In the genomic region with DNA sequence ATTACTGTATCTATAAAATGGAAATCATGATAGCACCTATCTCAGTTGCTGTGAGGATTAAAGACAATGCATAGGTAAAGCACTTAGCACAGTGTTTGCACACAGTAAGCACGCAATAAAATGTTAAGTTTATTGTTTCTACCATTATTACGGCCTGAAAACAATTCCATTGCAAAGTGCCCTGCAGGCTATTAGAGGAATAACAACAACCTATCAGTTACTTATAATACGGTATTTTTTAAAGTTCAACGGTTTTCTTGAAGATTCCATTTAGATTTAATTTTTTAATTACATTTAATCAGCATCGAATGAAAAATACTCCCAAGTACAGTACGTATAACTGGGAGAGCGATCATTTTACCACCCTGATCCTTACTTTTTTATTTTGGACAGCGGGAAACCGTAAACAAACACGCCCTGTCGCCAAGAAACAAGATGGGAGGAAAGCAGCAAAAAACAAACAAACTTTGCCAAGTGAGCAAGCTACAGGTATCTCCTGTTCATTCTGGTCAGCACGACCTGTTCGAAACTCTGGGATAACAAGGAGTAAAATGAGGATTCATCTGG, we compare ENCODE assay signal across 8 cellular contexts. TPM values are rescaled to one million over a fixed set of nuclear protein-coding genes. Genes with fewer than 3 reads are reported as not detected.
DNase-seq lines count a peak whose midpoint lies in the region; ATAC-seq and TF ChIP-seq lines count a peak whose summit lies in the region.

No MANE protein-coding gene starts in this region.

- peak; percentile 47 for TF ChIP-seq CTCF in brain microvascular endothelial cell (IDR thresholded peaks at IDR 0.05; ENCODE audit: low read depth, low read length, missing control alignments)

- no peak overlapping the region for H3K23ac ChIP-seq in mesenchymal stem cell (ENCODE audit: low read length in 2 of 2)

- H3K4me1 ChIP-seq in HUES6 (ENCODE audit: control insufficient read depth, insufficient read depth, low read length), result peaks cover 14% of the 10 kb centered on the region
- H3K4me1 ChIP-seq in mesenchymal stem cell (ENCODE audit: control insufficient read depth, insufficient read depth, low read depth, low read length), result peaks cover 1% of the 10 kb centered on the region

- peaks cover 9% of the 10 kb centered on the region for H3K79me1 ChIP-seq in mesenchymal stem cell (replicated peaks; ENCODE audit: low read length, poor library complexity, severe bottlenecking)

- H2BK120ac ChIP-seq in mesenchymal stem cell (ENCODE audit: low read depth, low read length), result no peak overlapping the region

- H3K36me3 ChIP-seq in HUES6 (ENCODE audit: control insufficient read depth, insufficient read depth, low read length) (no peaks in the 10 kb centered on the region), brain microvascular endothelial cell (replicated peaks) (no peaks in the 10 kb centered on the region), mesenchymal stem cell (ENCODE audit: control insufficient read depth in 1 of 2, insufficient read depth in 2 of 2, low read depth in 1 of 2, low read length in 2 of 2) (no peaks in the 10 kb centered on the region)

- 7% methylated on average over 11 of the region's 13 CpGs for WGBS in mesenchymal stem cell

- peak; percentile 15 for ATAC-seq in GM21447 (IDR thresholded peaks at IDR 0.05; ENCODE audit: unreplicated experiment)

- H3K27me3 ChIP-seq in HUES6 (ENCODE audit: control insufficient read depth, insufficient read depth, low read length), result no peaks in the 10 kb centered on the region
- H3K27me3 ChIP-seq in brain microvascular endothelial cell (replicated peaks), result no peaks in the 10 kb centered on the region
- H3K27me3 ChIP-seq in mesenchymal stem cell (ENCODE audit: control insufficient read depth in 1 of 2, insufficient read depth in 1 of 2, low read length in 2 of 2), result peaks cover 0 to 4% of the 10 kb centered on the region in 2 experiments

- H4K8ac ChIP-seq in mesenchymal stem cell (ENCODE audit: low read length), result no peak overlapping the region

- peak overlapping the region; percentile 82 for H3K4me3 ChIP-seq in HUES6 (ENCODE audit: low read depth, low read length)
- H3K4me3 ChIP-seq in brain microvascular endothelial cell (ENCODE audit: low read depth, low read length), result peak overlapping the region; percentile 68
- H3K4me3 ChIP-seq in mesenchymal stem cell (ENCODE audit: insufficient read depth in 1 of 2, low read depth in 1 of 2, low read length in 2 of 2), result peak overlapping the region; percentile 85 to 93

- H2BK5ac ChIP-seq in mesenchymal stem cell (ENCODE audit: low read depth, low read length, poor library complexity, severe bottlenecking), result no peak overlapping the region

- H2BK12ac ChIP-seq in mesenchymal stem cell (ENCODE audit: low read length in 2 of 2), result no peak overlapping the region

- no peaks in the 10 kb centered on the region for H3K9me3 ChIP-seq in HUES6 (ENCODE audit: control insufficient read depth, insufficient read depth, low read depth, low read length)
- H3K9me3 ChIP-seq in mesenchymal stem cell (ENCODE audit: control insufficient read depth, low read length), result no peaks in the 10 kb centered on the region

- in situ Hi-C loops in brain microvascular endothelial cell (cut with HindIII; ENCODE audit: low pct_ligation_motif_present, low sequenced_read_pairs), result no loop called here

- H3K9ac ChIP-seq in HUES6 (ENCODE audit: low read length) (peak overlapping the region; percentile 92), mesenchymal stem cell (ENCODE audit: low read length) (peak overlapping the region; percentile 93)

- H2BK15ac ChIP-seq in mesenchymal stem cell (ENCODE audit: low read depth, poor library complexity, severe bottlenecking), result no peak overlapping the region

- peak overlapping the region; percentile 98 for H3K4me2 ChIP-seq in mesenchymal stem cell (ENCODE audit: low read length, poor library complexity, severe bottlenecking)

- no peak overlapping the region for H4K91ac ChIP-seq in mesenchymal stem cell (ENCODE audit: low read length)

- no peak overlapping the region for H2AFZ ChIP-seq in mesenchymal stem cell (ENCODE audit: low read depth, low read length)

- H2AK5ac ChIP-seq in mesenchymal stem cell (ENCODE audit: low read length, severe bottlenecking), result no peak overlapping the region

- no peak overlapping the region for H3K14ac ChIP-seq in mesenchymal stem cell (ENCODE audit: low read length in 2 of 2)

- peak overlapping the region in 1 of 2 experiments; percentile 64 for H3K18ac ChIP-seq in mesenchymal stem cell (ENCODE audit: low read depth in 1 of 2, low read length in 2 of 2)

- DNase-seq in NCI-H1105 treated with DMSO at 0.1 percent for 48 hours (lab: John Stamatoyannopoulos, UW) (peak; percentile 76), NCI-H1105 (lab: John Stamatoyannopoulos, UW) (no peak), brain microvascular endothelial cell (no peak), mesenchymal stem cell (no peak), COR-L47 (lab: John Stamatoyannopoulos, UW) (no peak)
- DNase-seq in stimulated activated CD4-positive, alpha-beta T cell treated with anti-CD3 and anti-CD28 coated beads, Interleukin-2, amount 100 ng/mL, for 48 hours, result no peak

- peak overlapping the region; percentile 95 for H3K27ac ChIP-seq in HUES6 (ENCODE audit: low read depth, low read length)
- H3K27ac ChIP-seq in brain microvascular endothelial cell, result peak overlapping the region; percentile 93
- H3K27ac ChIP-seq in mesenchymal stem cell (ENCODE audit: low read length, poor library complexity, severe bottlenecking), result peak overlapping the region; percentile 68

- H3K4ac ChIP-seq in mesenchymal stem cell (ENCODE audit: low read depth in 1 of 2, low read length in 2 of 2), result no peak overlapping the region

RNA-seq across cellular contexts. Expression of a gene that starts 0.9 kb away (rescaled TPM):
- 10.3 TPM for polyA plus RNA-seq in mesenchymal stem cell (2013, experiment 1 of 2)
- polyA plus RNA-seq in mesenchymal stem cell (2013, experiment 2 of 2), result 10.7 TPM
